16 cellular contexts compared by ENCODE assay signal in genomic region chr22:47041201-47042115, GRCh38.
DNase-seq lines count a peak whose midpoint lies in the region; ATAC-seq and TF ChIP-seq lines count a peak whose summit lies in the region.
"Had no signal": no experiment of that assay in that cellular context is flagged by ENCODE, and none has a peak within 500 bp of the region (broad histone marks: within the 10 kb centered on the region; RNA-seq: fewer than 3 reads in every experiment).

No MANE protein-coding gene starts in this region.

- CTCF ChIA-PET in RWPE1 (lab: Yijun Ruan, JAX), result no interaction called here

- H3K27me3 Mint-ChIP-seq in activated T-helper 17 cell treated with anti-CD3 and anti-CD28 coated beads, Interleukin-2, amount 50 U/mL, for 72 hours, result no peaks in the 10 kb centered on the region
- no peaks in the 10 kb centered on the region for H3K27me3 Mint-ChIP-seq in nephron progenitor cell (ENCODE audit: low read depth, poor library complexity)
- H3K27me3 Mint-ChIP-seq: B cell had no signal

- peaks cover 29% of the 10 kb centered on the region for H3K4me1 Mint-ChIP-seq in activated T-helper 17 cell treated with anti-CD3 and anti-CD28 coated beads, Interleukin-2, amount 50 U/mL, for 72 hours
- H3K4me1 Mint-ChIP-seq in nephron progenitor cell, result peaks cover 47% of the 10 kb centered on the region

- no peaks in the 10 kb centered on the region for H3K9me3 Mint-ChIP-seq in activated T-helper 17 cell treated with anti-CD3 and anti-CD28 coated beads, Interleukin-2, amount 50 U/mL, for 72 hours
- H3K9me3 Mint-ChIP-seq in nephron progenitor cell, result no peaks in the 10 kb centered on the region
- H3K9me3 Mint-ChIP-seq: CD4-positive, CD25-positive, alpha-beta regulatory T cell; GM23338 had no signal

- H3K27ac Mint-ChIP-seq in activated T-helper 17 cell treated with anti-CD3 and anti-CD28 coated beads, Interleukin-2, amount 50 U/mL, for 72 hours, result peak overlapping the region; percentile 30
- H3K27ac Mint-ChIP-seq in nephron progenitor cell, result peak overlapping the region; percentile 45

- TF ChIP-seq CTCF in RWPE1 (conservative IDR thresholded peaks at IDR 0.05; ENCODE audit: low read depth), result no peak
- TF ChIP-seq CTCF in foreskin keratinocyte (conservative IDR thresholded peaks at IDR 0.05), result no peak
- no peak for TF ChIP-seq CTCF in nephron progenitor cell (IDR thresholded peaks at IDR 0.05)

- H3K27ac ChIP-seq in RWPE1 (peak overlapping the region; percentile 8; the same call in 1 of the 2 replicates), foreskin keratinocyte (peak overlapping the region; percentile 39)

- DNase-seq in RWPE1 (ENCODE audit: low spot score) (no peak), foreskin keratinocyte (no peak), nephron progenitor cell (no peak), ureter (ENCODE audit: low spot score) (no peak), inferior parietal cortex (ENCODE audit: extremely low spot score) (no peak)
- DNase-seq: Caco-2; CD4-positive, CD25-positive, alpha-beta regulatory T cell; DMS153; MV-4-11; NCI-H1417; NCI-H187 treated with DMSO at 0.1 percent for 48 hours; NCI-H526 treated with DMSO at 0.1 percent for 48 hours had no signal

- H3K36me3 Mint-ChIP-seq in activated T-helper 17 cell treated with anti-CD3 and anti-CD28 coated beads, Interleukin-2, amount 50 U/mL, for 72 hours (ENCODE audit: low read depth), result peaks cover 60% of the 10 kb centered on the region
- peaks cover 12% of the 10 kb centered on the region for H3K36me3 Mint-ChIP-seq in nephron progenitor cell (ENCODE audit: low read depth)

- no peak for ATAC-seq in activated T-helper 17 cell treated with anti-CD3 and anti-CD28 coated beads, Interleukin-2, amount 50 U/mL, for 72 hours (replicated peaks)
- ATAC-seq in foreskin keratinocyte (peak; percentile 24), HG03354 (IDR thresholded peaks at IDR 0.05; ENCODE audit: poor library complexity, severe bottlenecking, unreplicated experiment) (no peak)
- ATAC-seq: GM23338 had no signal

- H3K4me3 Mint-ChIP-seq in activated T-helper 17 cell treated with anti-CD3 and anti-CD28 coated beads, Interleukin-2, amount 50 U/mL, for 72 hours, result no peak overlapping the region
- no peak overlapping the region for H3K4me3 Mint-ChIP-seq in nephron progenitor cell
- H3K4me3 Mint-ChIP-seq: B cell, GM23338 had no signal

- H3K4me1 ChIP-seq in foreskin keratinocyte, result peaks cover 11% of the 10 kb centered on the region
- H3K4me1 ChIP-seq: Caco-2 had no signal

- no peaks in the 10 kb centered on the region for H3K27me3 ChIP-seq in foreskin keratinocyte

- POLR2A ChIA-PET in RWPE1 (lab: Yijun Ruan, JAX; ENCODE audit: low non-redundant PET), result no interaction called here
